In the genomic region with DNA sequence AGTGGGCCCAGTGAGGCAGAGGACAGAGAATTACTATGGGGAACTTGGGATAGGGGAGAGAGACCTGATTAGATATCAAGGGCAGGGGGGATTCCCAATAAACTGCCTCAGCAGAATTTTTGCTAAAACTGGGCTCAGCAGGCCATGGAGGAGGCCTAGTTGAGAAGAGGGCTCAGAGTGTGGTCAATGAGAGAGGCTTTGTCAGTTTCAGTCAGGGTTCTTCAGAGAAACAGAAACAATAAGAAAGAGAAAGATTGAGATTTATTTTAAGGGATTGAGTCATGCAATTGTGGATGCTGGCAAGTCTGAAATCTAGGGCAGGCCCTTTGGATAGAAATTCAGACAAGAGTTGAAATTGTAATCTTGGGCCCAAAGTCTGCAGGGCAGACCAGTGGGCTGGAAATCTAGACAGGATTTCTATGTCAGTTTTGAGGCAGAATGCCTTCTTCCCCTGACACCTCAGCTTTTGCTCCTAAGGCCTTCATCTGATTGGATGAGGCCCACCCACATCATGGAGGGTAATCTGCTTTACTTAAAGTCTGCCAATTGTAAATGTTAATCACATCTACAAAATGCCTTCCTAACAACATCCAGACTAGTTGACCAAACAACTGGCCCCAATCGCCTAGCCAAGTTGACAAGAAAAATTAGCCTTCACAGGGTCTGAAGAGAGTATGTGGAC, we compare ENCODE assay signal across 12 cellular contexts. TPM values are rescaled to one million over a fixed set of nuclear protein-coding genes. Genes with fewer than 3 reads are reported as not detected.
A peak's percentile ranks its signal among the peaks of the same experiment; 100 is the strongest.
DNase-seq lines count a peak whose midpoint lies in the region; ATAC-seq and TF ChIP-seq lines count a peak whose summit lies in the region.
"Had no signal": no experiment of that assay in that cellular context is flagged by ENCODE, and none has a peak within 500 bp of the region (broad histone marks: within the 10 kb centered on the region; RNA-seq: fewer than 3 reads in every experiment).

No MANE protein-coding gene starts in this region.

- H3K36me3 Mint-ChIP-seq in type B pancreatic cell: no peaks in the 10 kb centered on the region
- H3K36me3 Mint-ChIP-seq: WTC11 had no signal

- no peak overlapping the region for H3K23ac ChIP-seq in mesendoderm (ENCODE audit: low read length)

- ATAC-seq in GM18907 (IDR thresholded peaks at IDR 0.05; ENCODE audit: unreplicated experiment) (peak; percentile 57), GM21515 (IDR thresholded peaks at IDR 0.05; ENCODE audit: unreplicated experiment) (peak; percentile 69), HG03175 (IDR thresholded peaks at IDR 0.05; ENCODE audit: unreplicated experiment) (peak; percentile 72)
- ATAC-seq: WTC11 had no signal

- H3K27me3 ChIP-seq in mesendoderm (ENCODE audit: insufficient read depth, low read length, poor library complexity) (no peaks in the 10 kb centered on the region), smooth muscle cell (ENCODE audit: low read depth) (no peaks in the 10 kb centered on the region)

- H3K4ac ChIP-seq in mesendoderm (ENCODE audit: low read depth, low read length): peak overlapping the region; percentile 20

- H3K27ac ChIP-seq in mesendoderm (ENCODE audit: low read depth, low read length) (no peak overlapping the region), smooth muscle cell (ENCODE audit: low read depth) (no peak overlapping the region)
- H3K27ac ChIP-seq: PC-9 had no signal

- peaks cover 3% of the 10 kb centered on the region for H3K4me1 ChIP-seq in mesendoderm (ENCODE audit: control insufficient read depth, low read depth, low read length)
- H3K4me1 ChIP-seq in smooth muscle cell (ENCODE audit: low read depth): no peaks in the 10 kb centered on the region

- no peak overlapping the region for H3K56ac ChIP-seq in mesendoderm (ENCODE audit: low read length)

- TF ChIP-seq CTCF in smooth muscle cell (IDR thresholded peaks at IDR 0.05; ENCODE audit: borderline replicate concordance, insufficient read depth, poor library complexity, severe bottlenecking) (no peak), type B pancreatic cell (conservative IDR thresholded peaks at IDR 0.05) (no peak)

- no CpG with 5 or more reads among the region's 1 CpG for WGBS in mesendoderm (ENCODE audit: extremely low coverage, insufficient coverage, low lambda C conversion rate)
- whole genome bisulfite sequencing in smooth muscle cell (ENCODE audit: low lambda C conversion rate): 88% methylated on average over 1 of the region's 1 CpG

- peaks cover 5% of the 10 kb centered on the region for H3K9me3 Mint-ChIP-seq in type B pancreatic cell
- H3K9me3 Mint-ChIP-seq: WTC11 had no signal

- H3K4me3 ChIP-seq in mesendoderm (ENCODE audit: low read length) (no peak overlapping the region), smooth muscle cell (no peak overlapping the region)
- H3K4me3 ChIP-seq: PC-9 had no signal

- no peak overlapping the region for H3K4me3 Mint-ChIP-seq in type B pancreatic cell
- H3K4me3 Mint-ChIP-seq: WTC11 had no signal

- H3K9ac ChIP-seq in mesendoderm (ENCODE audit: low read length): no peak overlapping the region
- no peak overlapping the region for H3K9ac ChIP-seq in smooth muscle cell (ENCODE audit: low read depth)

- peak overlapping the region; percentile 68 for H3K18ac ChIP-seq in mesendoderm (ENCODE audit: low read length)

- H3F3A ChIP-seq in smooth muscle cell (ENCODE audit: low read depth): no peaks in the 10 kb centered on the region

- H3K79me2 ChIP-seq in mesendoderm (ENCODE audit: control insufficient read depth, insufficient read depth, low read length) (no peaks in the 10 kb centered on the region), smooth muscle cell (ENCODE audit: low read depth) (no peaks in the 10 kb centered on the region)

- DNase-seq in mesendoderm (no peak), smooth muscle cell (lab: John Stamatoyannopoulos, UW; ENCODE audit: unreplicated experiment) (no peak), type B pancreatic cell (ENCODE audit: extremely low spot score, unreplicated experiment) (no peak), mesenteric fat pad (ENCODE audit: low spot score) (no peak)
- DNase-seq: NCI-H1417; PC-9; stimulated activated CD4-positive, alpha-beta T cell treated with anti-CD3 and anti-CD28 coated beads, Interleukin-2, amount 100 ng/mL, for 24 hours had no signal

- H2AK5ac ChIP-seq in mesendoderm (ENCODE audit: low read length): no peak overlapping the region

- H3K27ac Mint-ChIP-seq in type B pancreatic cell: no peak overlapping the region

- no peak overlapping the region for H2AFZ ChIP-seq in smooth muscle cell (ENCODE audit: low read depth)
- H2AFZ ChIP-seq: PC-9 had no signal

- no peak overlapping the region for H4K5ac ChIP-seq in mesendoderm (ENCODE audit: low read length)

- H3K4me1 Mint-ChIP-seq in type B pancreatic cell (ENCODE audit: unreplicated experiment): no peaks in the 10 kb centered on the region

- H3K27me3 Mint-ChIP-seq in type B pancreatic cell: peaks cover 10% of the 10 kb centered on the region

- no peaks in the 10 kb centered on the region for H3K79me1 ChIP-seq in mesendoderm (ENCODE audit: low read length)

- no peak overlapping the region for H2BK15ac ChIP-seq in mesendoderm (replicated peaks; ENCODE audit: low read depth)

- no peak overlapping the region for H4K8ac ChIP-seq in mesendoderm (ENCODE audit: low read depth, low read length)

- H3K4me2 ChIP-seq in mesendoderm (ENCODE audit: low read length): no peak overlapping the region
- H3K4me2 ChIP-seq in smooth muscle cell: no peak overlapping the region
- H3K4me2 ChIP-seq: PC-9 had no signal

- no peaks in the 10 kb centered on the region for H3K9me3 ChIP-seq in smooth muscle cell (replicated peaks; ENCODE audit: low read depth)

- no peak overlapping the region for H2BK120ac ChIP-seq in mesendoderm (ENCODE audit: low read depth, low read length)

- no peaks in the 10 kb centered on the region for H4K20me1 ChIP-seq in smooth muscle cell (ENCODE audit: low read depth)

- H3K36me3 ChIP-seq in mesendoderm (ENCODE audit: control insufficient read depth, insufficient read depth, low read length) (no peaks in the 10 kb centered on the region), smooth muscle cell (ENCODE audit: low read depth) (no peaks in the 10 kb centered on the region)

- no peak overlapping the region for H2BK5ac ChIP-seq in mesendoderm (ENCODE audit: low read length)

RNA-seq across cellular contexts. Expression of gene CCSER2, which starts 33.5 kb away (rescaled TPM):
- 26.4 TPM for polyA plus RNA-seq in mesendoderm (2013, experiment 1 of 2)
- 28.3 TPM for polyA plus RNA-seq in mesendoderm (2013, experiment 2 of 2)
- total RNA-seq in smooth muscle cell: 42.1 and 53.8 TPM in 2 replicates
- polyA plus RNA-seq in smooth muscle cell: 32.8 and 46.9 TPM in 2 replicates
- 43.9 and 85.8 TPM in 2 replicates for total RNA-seq in type B pancreatic cell (ENCODE audit: low replicate concordance)
- 70.3 TPM for total RNA-seq in mesenteric fat pad

RNA-seq across cellular contexts. Expression of gene RGR, which starts 50.1 kb away (rescaled TPM):
- not detected for polyA plus RNA-seq in mesendoderm (2013, experiment 1 of 2)
- polyA plus RNA-seq in mesendoderm (2013, experiment 2 of 2): not detected
- total RNA-seq in smooth muscle cell (not detected in 2 replicates), type B pancreatic cell (ENCODE audit: low replicate concordance) (not detected in 2 replicates), mesenteric fat pad (not detected)
- polyA plus RNA-seq in smooth muscle cell: not detected in 2 replicates
- total RNA-seq: epithelial cell of proximal tubule, PC-9, WTC11 had no signal

RNA-seq across cellular contexts. Expression of gene LRIT1, which starts 53.6 kb away (rescaled TPM):
- not detected for polyA plus RNA-seq in mesendoderm (2013, experiment 1 of 2)
- polyA plus RNA-seq in mesendoderm (2013, experiment 2 of 2): not detected
- total RNA-seq in smooth muscle cell (not detected in 2 replicates), type B pancreatic cell (ENCODE audit: low replicate concordance) (not detected in 2 replicates), mesenteric fat pad (not detected)
- polyA plus RNA-seq in smooth muscle cell: not detected in 2 replicates
- total RNA-seq: epithelial cell of proximal tubule, PC-9, WTC11 had no signal
